Comparison of ENCODE assay signal across 13 cellular contexts in genomic region chr4:7863911-7864681, GRCh38.
A peak's percentile ranks its signal among the peaks of the same experiment; 100 is the strongest.
DNase-seq lines count a peak whose midpoint lies in the region; ATAC-seq, FAIRE-seq and TF ChIP-seq lines count a peak whose summit lies in the region.
"Had no signal": no experiment of that assay in that cellular context is flagged by ENCODE, and none has a peak within 500 bp of the region (broad histone marks: within the 10 kb centered on the region; RNA-seq: fewer than 3 reads in every experiment).

No MANE protein-coding gene starts in this region.

- peak overlapping the region; percentile 53 for H3K27ac Mint-ChIP-seq in activated CD4-positive, alpha-beta memory T cell treated with anti-CD3 and anti-CD28 coated beads, Interleukin-2, amount 10 ng/mL, durations not matched to agents 7 days and 5 days

- no peaks in the 10 kb centered on the region for H3K27me3 ChIP-seq in BE2C
- H3K27me3 ChIP-seq: dorsolateral prefrontal cortex, MG63 had no signal

- ATAC-seq in A549 (no peak; a peak in 1 of 6 replicates), GM18502 (IDR thresholded peaks at IDR 0.05; ENCODE audit: poor library complexity, unreplicated experiment) (peak; percentile 55), GM21786 (IDR thresholded peaks at IDR 0.05; ENCODE audit: unreplicated experiment) (no peak), GM19452 (IDR thresholded peaks at IDR 0.05; ENCODE audit: unreplicated experiment) (no peak)

- TF ChIP-seq CTCF in A549 (IDR thresholded peaks at IDR 0.05) (no peak), BE2C (IDR thresholded peaks at IDR 0.05; ENCODE audit: low read depth, low read length) (no peak)

- H3K36me3 ChIP-seq in BE2C, result peaks cover 73% of the 10 kb centered on the region

- H3K4me3 ChIP-seq in A549 (no peak overlapping the region), BE2C (ENCODE audit: low read depth, low read length) (no peak overlapping the region)
- H3K4me3 ChIP-seq: MG63 had no signal

- no peaks in the 10 kb centered on the region for H3K27me3 Mint-ChIP-seq in activated CD4-positive, alpha-beta memory T cell treated with anti-CD3 and anti-CD28 coated beads, Interleukin-2, amount 10 ng/mL, durations not matched to agents 7 days and 5 days

- peak; percentile 98 for FAIRE-seq in A549 (lab: Jason Lieb, UNC)

- TF ChIP-seq EP300 in A549 (IDR thresholded peaks at IDR 0.05), result no peak

- H3K9me3 Mint-ChIP-seq in activated CD4-positive, alpha-beta memory T cell treated with anti-CD3 and anti-CD28 coated beads, Interleukin-2, amount 10 ng/mL, durations not matched to agents 7 days and 5 days, result peaks cover 4% of the 10 kb centered on the region

- peak in 1 of 2 experiments; percentile 44 for DNase-seq in A549 (ENCODE audit: low read depth in 1 of 2, low spot score in 1 of 2)
- DNase-seq in activated CD4-positive, alpha-beta memory T cell treated with anti-CD3 and anti-CD28 coated beads, Interleukin-2, amount 10 ng/mL, durations not matched to agents 7 days and 5 days, result peak; percentile 38
- peak; percentile 70 for DNase-seq in islet precursor cell
- DNase-seq in BE2C, result no peak
- no peak for DNase-seq in hippocampal formation (lab: John Stamatoyannopoulos, UW)
- DNase-seq: dorsolateral prefrontal cortex, MG63, NCI-H69, substantia nigra had no signal

- H3K4me2 ChIP-seq in A549, result no peak overlapping the region

- no peak for TF ChIP-seq RAD21 in A549 (conservative IDR thresholded peaks at IDR 0.05 in 1 of 2, IDR thresholded peaks at IDR 0.05 in 1 of 2)

- 97% methylated on average over 4 of the region's 4 CpGs for WGBS in A549 (ENCODE audit: missing lambda C conversion rate)

- CTCF ChIA-PET in A549 (lab: Yijun Ruan, JAX), result interaction anchor here (1.1 to 6.6 kb wide), 3 partner anchors 11 to 60 kb away, joined by 3 to 39 read pairs (median 4); no protein-coding TSS in a partner anchor
- CTCF ChIA-PET in activated CD4-positive, alpha-beta memory T cell treated with anti-CD3 and anti-CD28 coated beads, Interleukin-2, amount 10 ng/mL, durations not matched to agents 7 days and 5 days (lab: Charles Lee), result interaction anchor here (0.7 to 2.0 kb wide), 8 partner anchors 13 to 122 kb away, joined by 3 to 9 read pairs (median 3); no protein-coding TSS in a partner anchor

- TF ChIP-seq POLR2A in A549 (IDR thresholded peaks at IDR 0.05; ENCODE audit: low read length), result no peak

- peak overlapping the region; percentile 15 for H3K4me3 Mint-ChIP-seq in activated CD4-positive, alpha-beta memory T cell treated with anti-CD3 and anti-CD28 coated beads, Interleukin-2, amount 10 ng/mL, durations not matched to agents 7 days and 5 days
- H3K4me3 Mint-ChIP-seq: CD14-positive monocyte had no signal

- H3K36me3 Mint-ChIP-seq in activated CD4-positive, alpha-beta memory T cell treated with anti-CD3 and anti-CD28 coated beads, Interleukin-2, amount 10 ng/mL, durations not matched to agents 7 days and 5 days (ENCODE audit: low read depth), result no peaks in the 10 kb centered on the region

- no peaks in the 10 kb centered on the region for H3K9me3 ChIP-seq in A549
- H3K9me3 ChIP-seq in BE2C, result no peaks in the 10 kb centered on the region
- H3K9me3 ChIP-seq: MG63 had no signal

- H3K4me1 Mint-ChIP-seq in activated CD4-positive, alpha-beta memory T cell treated with anti-CD3 and anti-CD28 coated beads, Interleukin-2, amount 10 ng/mL, durations not matched to agents 7 days and 5 days, result peaks cover 29% of the 10 kb centered on the region
- H3K4me1 Mint-ChIP-seq: CD14-positive monocyte had no signal

- POLR2A ChIA-PET in A549 (lab: Yijun Ruan, JAX), result no interaction called here
- POLR2A ChIA-PET in activated CD4-positive, alpha-beta memory T cell treated with anti-CD3 and anti-CD28 coated beads, Interleukin-2, amount 10 ng/mL, durations not matched to agents 7 days and 5 days (lab: Charles Lee), result interaction anchor here (1.6 to 1.9 kb wide), 2 partner anchors 9 to 11 kb away, joined by 3 to 5 read pairs; no protein-coding TSS in a partner anchor

- H3K4me1 ChIP-seq in A549, result peaks cover 80% of the 10 kb centered on the region
- H3K4me1 ChIP-seq in BE2C, result no peaks in the 10 kb centered on the region

- H3K27ac ChIP-seq in A549, result peak overlapping the region in 1 of 2 experiments; percentile 90; a peak in 3 of 6 replicates

TF ChIP-seq in A549, 52 proteins besides CTCF, POLR2A, EP300 and RAD21:
- TF ChIP-seq CHD4 (IDR thresholded peaks at IDR 0.05; ENCODE audit: borderline replicate concordance), result no peak
- no peak for TF ChIP-seq JUN (IDR thresholded peaks at IDR 0.05)
- TF ChIP-seq NPAS2 (CRISPR knock-in tag; IDR thresholded peaks at IDR 0.05; ENCODE audit: borderline replicate concordance), result no peak
- no peak for TF ChIP-seq SMC3 (IDR thresholded peaks at IDR 0.05)
- no peak for TF ChIP-seq ZC3H11A (IDR thresholded peaks at IDR 0.05)
- TF ChIP-seq NR3C1 (IDR thresholded peaks at IDR 0.05), result no peak
- TF ChIP-seq ESRRA (IDR thresholded peaks at IDR 0.05; ENCODE audit: borderline replicate concordance, low read length), result no peak
- TF ChIP-seq HDAC2 (IDR thresholded peaks at IDR 0.05), result no peak
- no peak for TF ChIP-seq EHF (CRISPR knock-in tag; IDR thresholded peaks at IDR 0.05)
- no peak for TF ChIP-seq PHF8 (IDR thresholded peaks at IDR 0.05; ENCODE audit: borderline replicate concordance, low read depth)
- TF ChIP-seq KDM1A (IDR thresholded peaks at IDR 0.05; ENCODE audit: low read depth), result no peak
- TF ChIP-seq PBX3 (IDR thresholded peaks at IDR 0.05), result no peak
- no peak for TF ChIP-seq HMGXB4 (CRISPR knock-in tag; IDR thresholded peaks at IDR 0.05; ENCODE audit: borderline replicate concordance)
- no peak for TF ChIP-seq CBX8 (IDR thresholded peaks at IDR 0.05)
- no peak for TF ChIP-seq NFE2L2 (conservative IDR thresholded peaks at IDR 0.05; ENCODE audit: low read length)
- TF ChIP-seq MAFK (IDR thresholded peaks at IDR 0.05; ENCODE audit: partially characterized antibody), result no peak

Comparison
In these comparisons a context has a peak if more than half of its experiments do, and no peak if none do; other contexts are left out.
1. DNase-seq: peak in activated CD4-positive, alpha-beta memory T cell treated with anti-CD3 and anti-CD28 coated beads, Interleukin-2, amount 10 ng/mL, durations not matched to agents 7 days and 5 days (single experiment) and islet precursor cell (single experiment); none in BE2C (single experiment) and hippocampal formation (0 of 2).